In genomic region chr1:27153927-27154358, GRCh38 we compare ENCODE assay signal across 10 cellular contexts. TPM values are rescaled to one million over a fixed set of nuclear protein-coding genes. Genes with fewer than 3 reads are reported as not detected.
DNase-seq lines count a peak whose midpoint lies in the region; ATAC-seq and TF ChIP-seq lines count a peak whose summit lies in the region.
"Had no signal": no experiment of that assay in that cellular context is flagged by ENCODE, and none has a peak within 500 bp of the region (broad histone marks: within the 10 kb centered on the region; RNA-seq: fewer than 3 reads in every experiment).

No MANE protein-coding gene starts in this region.

- H3K4me3 Mint-ChIP-seq in activated naive CD4-positive, alpha-beta T cell treated with anti-CD3 and anti-CD28 coated beads, Interleukin-2, amount 50 U/mL, for 24 hours: peak overlapping the region; percentile 93
- peak overlapping the region; percentile 92 for H3K4me3 Mint-ChIP-seq in mesothelial cell of epicardium

- no peak for TF ChIP-seq POLR2A in body of pancreas (IDR thresholded peaks at IDR 0.05)

- ATAC-seq in body of pancreas: no peak
- ATAC-seq in upper lobe of right lung: no peak
- ATAC-seq in GM21381 (IDR thresholded peaks at IDR 0.05; ENCODE audit: unreplicated experiment): no peak

- peak overlapping the region; percentile 91 for H3K27ac Mint-ChIP-seq in activated naive CD4-positive, alpha-beta T cell treated with anti-CD3 and anti-CD28 coated beads, Interleukin-2, amount 50 U/mL, for 24 hours
- H3K27ac Mint-ChIP-seq in mesothelial cell of epicardium: peak overlapping the region; percentile 97

- H3K27ac ChIP-seq in body of pancreas (peak overlapping the region in 3 of 4 donors; percentile 90 to 95 (median 92)), upper lobe of right lung (peak overlapping the region; percentile 92)

- WGBS in body of pancreas, 2 donors: 79 to 83% methylated on average over 20 of the region's 21 CpGs

- H3K36me3 ChIP-seq in body of pancreas (replicated peaks in 1 of 2; ENCODE audit: insufficient read depth in 1 of 2, low read depth in 2 of 2) (no peaks in the 10 kb centered on the region), upper lobe of right lung (no peaks in the 10 kb centered on the region)

- H3K4me3 ChIP-seq in body of pancreas: no peak overlapping the region
- peak overlapping the region; percentile 78 for H3K4me3 ChIP-seq in upper lobe of right lung

- peaks cover 48% of the 10 kb centered on the region for H3K4me1 ChIP-seq in body of pancreas
- peaks cover 58% of the 10 kb centered on the region for H3K4me1 ChIP-seq in upper lobe of right lung

- H3K9me3 ChIP-seq in body of pancreas: no peaks in the 10 kb centered on the region
- no peaks in the 10 kb centered on the region for H3K9me3 ChIP-seq in upper lobe of right lung

- no peaks in the 10 kb centered on the region for H3K9me3 Mint-ChIP-seq in activated naive CD4-positive, alpha-beta T cell treated with anti-CD3 and anti-CD28 coated beads, Interleukin-2, amount 50 U/mL, for 24 hours
- no peaks in the 10 kb centered on the region for H3K9me3 Mint-ChIP-seq in mesothelial cell of epicardium

- H3K4me1 Mint-ChIP-seq in activated naive CD4-positive, alpha-beta T cell treated with anti-CD3 and anti-CD28 coated beads, Interleukin-2, amount 50 U/mL, for 24 hours: peaks cover 58% of the 10 kb centered on the region
- peaks cover 49% of the 10 kb centered on the region for H3K4me1 Mint-ChIP-seq in mesothelial cell of epicardium

- TF ChIP-seq CTCF in body of pancreas (IDR thresholded peaks at IDR 0.05): no peak
- no peak for TF ChIP-seq CTCF in mesothelial cell of epicardium (IDR thresholded peaks at IDR 0.05; ENCODE audit: unreplicated experiment)
- TF ChIP-seq CTCF in upper lobe of right lung (IDR thresholded peaks at IDR 0.05): no peak

- no peaks in the 10 kb centered on the region for H3K27me3 Mint-ChIP-seq in activated naive CD4-positive, alpha-beta T cell treated with anti-CD3 and anti-CD28 coated beads, Interleukin-2, amount 50 U/mL, for 24 hours
- no peaks in the 10 kb centered on the region for H3K27me3 Mint-ChIP-seq in mesothelial cell of epicardium (ENCODE audit: low read depth)

- H3K27me3 ChIP-seq in body of pancreas (no peaks in the 10 kb centered on the region), upper lobe of right lung (no peaks in the 10 kb centered on the region)

- no peak for DNase-seq in activated naive CD4-positive, alpha-beta T cell treated with anti-CD3 and anti-CD28 coated beads, Interleukin-2, amount 50 U/mL, for 16 hours
- DNase-seq in body of pancreas (peak in 1 of 4 donors; percentile 17), mesothelial cell of epicardium (ENCODE audit: low spot score in 2 of 2, unreplicated experiment in 2 of 2) (no peak), upper lobe of right lung (no peak), NCI-H345 (lab: John Stamatoyannopoulos, UW) (no peak), activated gamma-delta T cell (lab: John Stamatoyannopoulos, UW) (no peak)
- DNase-seq: hippocampal formation, NCI-H524 had no signal

- intact Hi-C loops in body of pancreas (cut with DNase I) (no loop called here), upper lobe of right lung (cut with DNase I) (loop anchor here (5.0 kb wide), 1 partner anchor 37 kb away; no protein-coding TSS in a partner anchor)

- H3K36me3 Mint-ChIP-seq in activated naive CD4-positive, alpha-beta T cell treated with anti-CD3 and anti-CD28 coated beads, Interleukin-2, amount 50 U/mL, for 24 hours: no peaks in the 10 kb centered on the region
- H3K36me3 Mint-ChIP-seq in mesothelial cell of epicardium: no peaks in the 10 kb centered on the region

RNA-seq across cellular contexts. Expression of gene SLC9A1, which starts 1.0 kb away (rescaled TPM):
- total RNA-seq in body of pancreas (1 to 10 TPM; 6.9 to 7.8 TPM), mesothelial cell of epicardium (32.5 to 34.6 TPM (median 33.9 TPM) in 3 replicates), upper lobe of right lung (62.4 TPM)
